ENCODE assay signal across 1 cellular context in the genomic region with DNA sequence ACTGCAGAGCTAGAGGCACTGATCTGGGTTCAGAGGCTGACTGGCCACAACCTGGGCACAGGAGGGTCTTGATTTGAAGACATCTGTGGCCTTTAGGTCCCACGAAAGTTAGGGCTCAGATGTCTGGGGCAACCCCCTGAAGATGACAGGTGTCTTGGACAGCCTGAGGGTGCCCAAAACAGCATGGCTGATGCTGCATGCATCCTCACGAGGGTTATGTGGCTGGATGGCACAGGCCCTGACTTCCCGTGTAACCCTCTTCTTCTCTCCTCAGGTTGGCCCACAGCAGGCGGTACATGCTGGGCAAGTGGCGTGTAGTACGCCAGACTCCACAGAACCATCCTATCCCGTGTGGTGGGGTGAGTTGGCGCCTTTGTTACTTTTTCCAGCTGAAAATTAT.
TF ChIP-seq lines count a peak whose summit lies in the region.

No MANE protein-coding gene starts in this region.

TF ChIP-seq in HepG2, 621 proteins besides CTCF, POLR2A, EP300 and RAD21 (continued from another document):
- TF ChIP-seq ZFP90 (CRISPR knock-in tag; IDR thresholded peaks at IDR 0.05; ENCODE audit: borderline replicate concordance): no peak
- no peak for TF ChIP-seq AHR (CRISPR knock-in tag; IDR thresholded peaks at IDR 0.05)
- no peak for TF ChIP-seq U2AF1 (optimal IDR thresholded peaks at IDR 0.05; ENCODE audit: low read depth, low read length)
- TF ChIP-seq POLR2AphosphoS2 (IDR thresholded peaks at IDR 0.05; ENCODE audit: low read depth, low read length): no peak
- TF ChIP-seq ATF7 (IDR thresholded peaks at IDR 0.05): no peak
- TF ChIP-seq ATF7 (CRISPR knock-in tag; IDR thresholded peaks at IDR 0.05): no peak
- TF ChIP-seq, protein P1, sequence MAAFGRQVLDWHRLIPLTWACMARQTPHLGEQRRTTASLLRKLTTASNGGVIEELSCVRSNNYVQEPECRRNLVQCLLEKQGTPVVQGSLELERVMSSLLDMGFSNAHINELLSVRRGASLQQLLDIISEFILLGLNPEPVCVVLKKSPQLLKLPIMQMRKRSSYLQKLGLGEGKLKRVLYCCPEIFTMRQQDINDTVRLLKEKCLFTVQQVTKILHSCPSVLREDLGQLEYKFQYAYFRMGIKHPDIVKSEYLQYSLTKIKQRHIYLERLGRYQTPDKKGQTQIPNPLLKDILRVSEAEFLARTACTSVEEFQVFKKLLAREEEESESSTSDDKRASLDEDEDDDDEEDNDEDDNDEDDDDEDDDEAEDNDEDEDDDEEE (CRISPR knock-in tag; IDR thresholded peaks at IDR 0.05): no peak
- TF ChIP-seq RCOR2 (CRISPR knock-in tag; IDR thresholded peaks at IDR 0.05): no peak
- TF ChIP-seq, protein P2, sequence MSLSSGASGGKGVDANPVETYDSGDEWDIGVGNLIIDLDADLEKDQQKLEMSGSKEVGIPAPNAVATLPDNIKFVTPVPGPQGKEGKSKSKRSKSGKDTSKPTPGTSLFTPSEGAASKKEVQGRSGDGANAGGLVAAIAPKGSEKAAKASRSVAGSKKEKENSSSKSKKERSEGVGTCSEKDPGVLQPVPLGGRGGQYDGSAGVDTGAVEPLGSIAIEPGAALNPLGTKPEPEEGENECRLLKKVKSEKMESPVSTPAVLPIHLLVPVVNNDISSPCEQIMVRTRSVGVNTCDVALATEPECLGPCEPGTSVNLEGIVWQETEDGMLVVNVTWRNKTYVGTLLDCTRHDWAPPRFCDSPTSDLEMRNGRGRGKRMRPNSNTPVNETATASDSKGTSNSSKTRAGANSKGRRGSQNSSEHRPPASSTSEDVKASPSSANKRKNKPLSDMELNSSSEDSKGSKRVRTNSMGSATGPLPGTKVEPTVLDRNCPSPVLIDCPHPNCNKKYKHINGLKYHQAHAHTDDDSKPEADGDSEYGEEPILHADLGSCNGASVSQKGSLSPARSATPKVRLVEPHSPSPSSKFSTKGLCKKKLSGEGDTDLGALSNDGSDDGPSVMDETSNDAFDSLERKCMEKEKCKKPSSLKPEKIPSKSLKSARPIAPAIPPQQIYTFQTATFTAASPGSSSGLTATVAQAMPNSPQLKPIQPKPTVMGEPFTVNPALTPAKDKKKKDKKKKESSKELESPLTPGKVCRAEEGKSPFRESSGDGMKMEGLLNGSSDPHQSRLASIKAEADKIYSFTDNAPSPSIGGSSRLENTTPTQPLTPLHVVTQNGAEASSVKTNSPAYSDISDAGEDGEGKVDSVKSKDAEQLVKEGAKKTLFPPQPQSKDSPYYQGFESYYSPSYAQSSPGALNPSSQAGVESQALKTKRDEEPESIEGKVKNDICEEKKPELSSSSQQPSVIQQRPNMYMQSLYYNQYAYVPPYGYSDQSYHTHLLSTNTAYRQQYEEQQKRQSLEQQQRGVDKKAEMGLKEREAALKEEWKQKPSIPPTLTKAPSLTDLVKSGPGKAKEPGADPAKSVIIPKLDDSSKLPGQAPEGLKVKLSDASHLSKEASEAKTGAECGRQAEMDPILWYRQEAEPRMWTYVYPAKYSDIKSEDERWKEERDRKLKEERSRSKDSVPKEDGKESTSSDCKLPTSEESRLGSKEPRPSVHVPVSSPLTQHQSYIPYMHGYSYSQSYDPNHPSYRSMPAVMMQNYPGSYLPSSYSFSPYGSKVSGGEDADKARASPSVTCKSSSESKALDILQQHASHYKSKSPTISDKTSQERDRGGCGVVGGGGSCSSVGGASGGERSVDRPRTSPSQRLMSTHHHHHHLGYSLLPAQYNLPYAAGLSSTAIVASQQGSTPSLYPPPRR (CRISPR knock-in tag; IDR thresholded peaks at IDR 0.05; ENCODE audit: borderline replicate concordance): no peak
- no peak for TF ChIP-seq MAFF (IDR thresholded peaks at IDR 0.05; ENCODE audit: low read depth, low read length)
